22 cellular contexts compared by ENCODE assay signal in genomic region chr10:87930141-87930540, GRCh38.
"Had no signal": no experiment of that assay in that cellular context is flagged by ENCODE, and none has a peak within 500 bp of the region (broad histone marks: within the 10 kb centered on the region; RNA-seq: fewer than 3 reads in every experiment).

No MANE protein-coding gene starts in this region.

- DNase-seq: activated B cell treated with CpG ODN at 0.5 μM for 24 hours; activated CD4-positive, alpha-beta T cell treated with anti-CD3 and anti-CD28 coated beads for 36 hours; activated CD4-positive, alpha-beta T cell treated with anti-CD3 and anti-CD28 coated beads, Interleukin-2, amount 50 U/mL, for 48 hours; activated effector memory CD4-positive, alpha-beta T cell treated with Interleukin-2 at 50 U/mL for 16 hours; activated naive CD4-positive, alpha-beta T cell treated with anti-CD3 and anti-CD28 coated beads for 36 hours; activated naive CD8-positive, alpha-beta T cell treated with anti-CD3 and anti-CD28 coated beads, Interleukin-2, amount 10 ng/mL, durations not matched to agents 7 days and 5 days; activated T-cell treated with anti-CD3 and anti-CD28 coated beads, Interleukin-2, amount 50 U/mL, for 72 hours; amniotic stem cell; effector memory CD4-positive, alpha-beta T cell; gastrocnemius medialis; hippocampal formation; stimulated activated CD4-positive, alpha-beta T cell treated with anti-CD3 and anti-CD28 coated beads, Interleukin-2, amount 100 ng/mL, for 48 hours; stimulated activated CD8-positive, alpha-beta memory T cell treated with anti-CD3 and anti-CD28 coated beads, Interleukin-4, amount 100 ng/mL, for 48 hours; stimulated activated naive B cell treated with anti-CD40 and anti-IgM and Interleukin-4, amounts not matched to agents 10 μg/mL and 1 μg/mL and 100 μg/mL, for 72 hours; T1000; transverse colon had no signal

- H2AFZ ChIP-seq: parathyroid adenoma had no signal

- ATAC-seq: activated CD4-positive, alpha-beta T cell treated with anti-CD3 and anti-CD28 coated beads for 36 hours; activated T-cell treated with anti-CD3 and anti-CD28 coated beads, Interleukin-2, amount 50 U/mL, for 72 hours; gastrocnemius medialis; sciatic nerve had no signal

- H3K9me3 ChIP-seq: breast epithelium, gastrocnemius medialis, transverse colon had no signal

- H3K4me1 ChIP-seq: breast epithelium had no signal

- H3K9ac ChIP-seq: parathyroid adenoma had no signal

- H3K27me3 Mint-ChIP-seq: activated B cell treated with CpG ODN at 0.5 μM for 24 hours; activated CD4-positive, alpha-beta T cell treated with anti-CD3 and anti-CD28 coated beads for 36 hours; activated naive CD8-positive, alpha-beta T cell treated with anti-CD3 and anti-CD28 coated beads, Interleukin-2, amount 10 ng/mL, durations not matched to agents 7 days and 5 days; central memory CD8-positive, alpha-beta T cell; memory B cell; stimulated activated naive B cell treated with anti-CD40 and anti-IgM and Interleukin-4, amounts not matched to agents 10 μg/mL and 1 μg/mL and 100 μg/mL, for 72 hours had no signal

- H3K27ac Mint-ChIP-seq: activated B cell treated with CpG ODN at 0.5 μM for 24 hours; activated CD4-positive, alpha-beta T cell treated with anti-CD3 and anti-CD28 coated beads for 36 hours; activated naive CD4-positive, alpha-beta T cell treated with anti-CD3 and anti-CD28 coated beads for 36 hours; activated naive CD8-positive, alpha-beta T cell treated with anti-CD3 and anti-CD28 coated beads, Interleukin-2, amount 10 ng/mL, durations not matched to agents 7 days and 5 days; activated T-cell treated with anti-CD3 and anti-CD28 coated beads, Interleukin-2, amount 50 U/mL, for 72 hours; memory B cell; nephron; stimulated activated naive B cell treated with anti-CD40 and anti-IgM and Interleukin-4, amounts not matched to agents 10 μg/mL and 1 μg/mL and 100 μg/mL, for 72 hours had no signal

- H3K27ac ChIP-seq: breast epithelium, gastrocnemius medialis, parathyroid adenoma, transverse colon had no signal

- H3K4me3 Mint-ChIP-seq: activated B cell treated with CpG ODN at 0.5 μM for 24 hours; activated CD4-positive, alpha-beta T cell treated with anti-CD3 and anti-CD28 coated beads for 36 hours; activated naive CD4-positive, alpha-beta T cell treated with anti-CD3 and anti-CD28 coated beads for 36 hours; activated naive CD8-positive, alpha-beta T cell treated with anti-CD3 and anti-CD28 coated beads, Interleukin-2, amount 10 ng/mL, durations not matched to agents 7 days and 5 days; activated T-cell treated with anti-CD3 and anti-CD28 coated beads, Interleukin-2, amount 50 U/mL, for 72 hours; memory B cell; nephron; stimulated activated naive B cell treated with anti-CD40 and anti-IgM and Interleukin-4, amounts not matched to agents 10 μg/mL and 1 μg/mL and 100 μg/mL, for 72 hours had no signal

- H3K4me3 ChIP-seq: breast epithelium, gastrocnemius medialis, transverse colon had no signal

- H3K36me3 ChIP-seq: breast epithelium had no signal

- H3K27me3 ChIP-seq: breast epithelium, gastrocnemius medialis, transverse colon had no signal

- H3K9me3 Mint-ChIP-seq: activated B cell treated with CpG ODN at 0.5 μM for 24 hours; activated naive CD4-positive, alpha-beta T cell treated with anti-CD3 and anti-CD28 coated beads for 36 hours; activated T-cell treated with anti-CD3 and anti-CD28 coated beads, Interleukin-2, amount 50 U/mL, for 72 hours; central memory CD8-positive, alpha-beta T cell; memory B cell; nephron had no signal
